In the genomic region with DNA sequence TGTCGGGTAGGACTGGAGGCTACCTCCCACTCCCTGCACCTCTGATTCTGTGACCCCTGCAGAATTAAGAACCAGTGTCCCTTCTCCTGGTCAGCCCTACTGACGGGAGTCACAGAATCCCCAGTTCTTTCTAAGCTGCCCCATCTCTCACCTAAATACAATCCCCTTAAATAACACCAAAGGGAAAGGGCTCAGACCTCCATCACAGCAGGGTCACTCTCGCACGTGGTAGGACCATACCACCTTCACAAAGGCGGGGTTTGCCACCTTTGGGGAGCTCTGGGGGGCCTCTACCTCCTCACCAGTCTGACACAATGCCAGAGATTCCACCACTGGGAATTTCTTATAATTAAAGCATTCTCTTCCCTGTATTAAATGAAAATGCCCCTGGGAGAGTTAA, we compare ENCODE assay signal across 17 cellular contexts. TPM values are rescaled to one million over a fixed set of nuclear protein-coding genes. Genes with fewer than 3 reads are reported as not detected.
DNase-seq lines count a peak whose midpoint lies in the region; ATAC-seq and TF ChIP-seq lines count a peak whose summit lies in the region.
"Had no signal": no experiment of that assay in that cellular context is flagged by ENCODE, and none has a peak within 500 bp of the region (broad histone marks: within the 10 kb centered on the region; RNA-seq: fewer than 3 reads in every experiment).

No MANE protein-coding gene starts in this region.

- H3K4me1 Mint-ChIP-seq in T-cell = peaks cover 88 to 96% (median 91%) of the 10 kb centered on the region in 3 donors
- H3K4me1 Mint-ChIP-seq in stimulated activated memory B cell treated with anti-CD40 and anti-IgM and Interleukin-4, amounts not matched to agents 10 μg/mL and 1 μg/mL and 100 μg/mL, for 72 hours = peaks cover 96% of the 10 kb centered on the region

- H3K4me1 ChIP-seq in colonic mucosa (peaks cover 11% of the 10 kb centered on the region), thyroid gland (peaks cover 12 to 18% of the 10 kb centered on the region in 2 donors), right atrium auricular region (peaks cover 0 to 33% of the 10 kb centered on the region in 2 donors)

- H3K4me3 ChIP-seq in colonic mucosa (no peak overlapping the region), thyroid gland (replicated peaks in 1 of 3) (no peak overlapping the region), right atrium auricular region (no peak overlapping the region)
- H3K4me3 ChIP-seq: esophagus muscularis mucosa, uterus had no signal

- WGBS in thyroid gland, 2 donors = 77 to 89% methylated on average over 5 of the region's 5 CpGs

- no peak for ATAC-seq in T-cell (replicated peaks in 1 of 4)
- ATAC-seq in stimulated activated memory B cell treated with anti-CD40 and anti-IgM and Interleukin-4, amounts not matched to agents 10 μg/mL and 1 μg/mL and 100 μg/mL, for 72 hours = no peak

- H3K27ac Mint-ChIP-seq in T-cell = peak overlapping the region; percentile 98 to 99
- peak overlapping the region; percentile 98 for H3K27ac Mint-ChIP-seq in stimulated activated memory B cell treated with anti-CD40 and anti-IgM and Interleukin-4, amounts not matched to agents 10 μg/mL and 1 μg/mL and 100 μg/mL, for 72 hours

- H3K27me3 ChIP-seq in colonic mucosa = no peaks in the 10 kb centered on the region
- H3K27me3 ChIP-seq in thyroid gland = no peaks in the 10 kb centered on the region
- no peaks in the 10 kb centered on the region for H3K27me3 ChIP-seq in right atrium auricular region
- H3K27me3 ChIP-seq: esophagus muscularis mucosa, uterus had no signal

- TF ChIP-seq CTCF in colonic mucosa (IDR thresholded peaks at IDR 0.05) (no peak), thyroid gland (IDR thresholded peaks at IDR 0.05) (no peak), right atrium auricular region (IDR thresholded peaks at IDR 0.05) (no peak)

- peaks cover 0 to 2% of the 10 kb centered on the region in 2 donors for H3K27me3 Mint-ChIP-seq in T-cell
- no peaks in the 10 kb centered on the region for H3K27me3 Mint-ChIP-seq in stimulated activated memory B cell treated with anti-CD40 and anti-IgM and Interleukin-4, amounts not matched to agents 10 μg/mL and 1 μg/mL and 100 μg/mL, for 72 hours

- peak; percentile 22 for DNase-seq in activated CD4-positive, alpha-beta T cell treated with anti-CD3 and anti-CD28 coated beads for 48 hours
- no peak for DNase-seq in activated CD4-positive, alpha-beta T cell treated with anti-CD3 and anti-CD28 coated beads for 1 hour
- no peak for DNase-seq in T-cell
- DNase-seq in colonic mucosa = no peak
- no peak for DNase-seq in kidney glomerular epithelial cell (lab: John Stamatoyannopoulos, UW)
- no peak for DNase-seq in thyroid gland
- no peak for DNase-seq in right atrium auricular region (ENCODE audit: low spot score)
- DNase-seq: anterior cingulate cortex, COR-L47, cortex of kidney, head of caudate nucleus, NCI-H187, NCI-H526, T-helper 9 cell, uterus had no signal

- CTCF ChIA-PET in T-cell (lab: Charles Lee) = interaction anchor here in 1 of 2 donors (1.3 to 4.6 kb wide), 5 partner anchors 7 to 36 kb away, joined by 3 to 23 read pairs (median 11); a partner anchor contains a TSS

- intact Hi-C loops in colonic mucosa (cut with DNase I) = loop anchor here (5.0 kb wide), 1 partner anchor 264 kb away; a partner anchor contains a TSS
- intact Hi-C loops in thyroid gland (cut with DNase I) = no loop called here

- POLR2A ChIA-PET in T-cell (lab: Charles Lee) = interaction anchor here (0.8 to 3.0 kb wide), 6 partner anchors 12 to 25 kb away, joined by 3 to 17 read pairs (median 6); no protein-coding TSS in a partner anchor

- no peaks in the 10 kb centered on the region for H3K36me3 ChIP-seq in colonic mucosa
- H3K36me3 ChIP-seq in thyroid gland = no peaks in the 10 kb centered on the region
- H3K36me3 ChIP-seq in right atrium auricular region = peaks cover 4% of the 10 kb centered on the region
- H3K36me3 ChIP-seq: esophagus muscularis mucosa, uterus had no signal

- H3K9ac ChIP-seq in colonic mucosa (ENCODE audit: low read depth in 2 of 2, low read length in 2 of 2) = no peak overlapping the region

- TF ChIP-seq POLR2A in thyroid gland (IDR thresholded peaks at IDR 0.05) = no peak

- no peaks in the 10 kb centered on the region for H3K9me3 ChIP-seq in colonic mucosa
- H3K9me3 ChIP-seq in thyroid gland = no peaks in the 10 kb centered on the region
- H3K9me3 ChIP-seq in right atrium auricular region = no peaks in the 10 kb centered on the region
- H3K9me3 ChIP-seq: esophagus muscularis mucosa, uterus had no signal

- H3K36me3 Mint-ChIP-seq in T-cell = peaks cover 45% of the 10 kb centered on the region
- peaks cover 24% of the 10 kb centered on the region for H3K36me3 Mint-ChIP-seq in stimulated activated memory B cell treated with anti-CD40 and anti-IgM and Interleukin-4, amounts not matched to agents 10 μg/mL and 1 μg/mL and 100 μg/mL, for 72 hours

- H3K9me3 Mint-ChIP-seq in T-cell = no peaks in the 10 kb centered on the region
- H3K9me3 Mint-ChIP-seq in stimulated activated memory B cell treated with anti-CD40 and anti-IgM and Interleukin-4, amounts not matched to agents 10 μg/mL and 1 μg/mL and 100 μg/mL, for 72 hours = no peaks in the 10 kb centered on the region

- H3K27ac ChIP-seq in colonic mucosa (peak overlapping the region; percentile 27), thyroid gland (no peak overlapping the region), right atrium auricular region (no peak overlapping the region)
- H3K27ac ChIP-seq: esophagus muscularis mucosa had no signal

- H3K4me3 Mint-ChIP-seq in T-cell = peak overlapping the region in 2 of 3 donors; percentile 3 to 86
- H3K4me3 Mint-ChIP-seq in stimulated activated memory B cell treated with anti-CD40 and anti-IgM and Interleukin-4, amounts not matched to agents 10 μg/mL and 1 μg/mL and 100 μg/mL, for 72 hours = no peak overlapping the region

RNA-seq across cellular contexts. Expression of a gene that starts 35.6 kb away (rescaled TPM):
- total RNA-seq in T-cell = 100 to 1,000 TPM in 4 of 5 donors, 10 to 100 TPM in 1; 80.9 to 127 (median 113) TPM
- total RNA-seq in colonic mucosa = 100 to 1,000 TPM; 163 to 219 TPM
- total RNA-seq in thyroid gland = 100 to 1,000 TPM; 235 to 430 (median 335) TPM
- 100 to 1,000 TPM; 250 to 251 TPM for total RNA-seq in right atrium auricular region

RNA-seq across cellular contexts. Expression of a gene that starts 44.7 kb away (rescaled TPM):
- total RNA-seq in T-cell (10 to 100 TPM; 10.1 to 20.9 (median 17.3) TPM), colonic mucosa (10 to 100 TPM; 14.5 to 32.4 TPM), thyroid gland (10 to 100 TPM; 31.5 to 66.4 (median 53.7) TPM), right atrium auricular region (10 to 100 TPM; 20.9 to 25.4 TPM)
